1 cellular context compared by ENCODE assay signal in genomic region chr4:7700665-7701064, GRCh38.
TF ChIP-seq lines count a peak whose summit lies in the region.

No MANE protein-coding gene starts in this region.

TF ChIP-seq in H1, 55 proteins besides CTCF, POLR2A, EP300 and RAD21 (continued from another document):
- TF ChIP-seq TAF7 (optimal IDR thresholded peaks at IDR 0.05; ENCODE audit: borderline replicate concordance, low read depth, low read length) (no peak), ATF2 (IDR thresholded peaks at IDR 0.05; ENCODE audit: low read length) (no peak), SIX5 (IDR thresholded peaks at IDR 0.05; ENCODE audit: low read depth, low read length) (no peak), HDAC6 (IDR thresholded peaks at IDR 0.05; ENCODE audit: low read depth, low read length) (no peak), SP2 (IDR thresholded peaks at IDR 0.05; ENCODE audit: low read length) (no peak), CHD2 (IDR thresholded peaks at IDR 0.05; ENCODE audit: low read length) (no peak), BACH1 (IDR thresholded peaks at IDR 0.05; ENCODE audit: low read length) (no peak), SAP30 (IDR thresholded peaks at IDR 0.05; ENCODE audit: insufficient read depth, insufficient replicate concordance, low read length) (no peak), TAF1 (IDR thresholded peaks at IDR 0.05; ENCODE audit: low read depth, low read length) (no peak), KDM1A (IDR thresholded peaks at IDR 0.05; ENCODE audit: borderline replicate concordance, low read length) (no peak), ASH2L (IDR thresholded peaks at IDR 0.05; ENCODE audit: low read length) (no peak), CHD7 (IDR thresholded peaks at IDR 0.05; ENCODE audit: insufficient replicate concordance, low read length) (no peak), CHD1 (IDR thresholded peaks at IDR 0.05; ENCODE audit: low read depth, low read length) (no peak), CBX5 (IDR thresholded peaks at IDR 0.05; ENCODE audit: low read depth, low read length) (no peak), MAFK (IDR thresholded peaks at IDR 0.05; ENCODE audit: low read depth, low read length) (no peak), RXRA (IDR thresholded peaks at IDR 0.05; ENCODE audit: insufficient read depth, low read depth, low read length) (no peak), HDAC2 (IDR thresholded peaks at IDR 0.05; ENCODE audit: borderline replicate concordance in 1 of 2, low read depth in 2 of 2, low read length in 2 of 2) (no peak), SIN3A (conservative IDR thresholded peaks at IDR 0.05 in 1 of 2, IDR thresholded peaks at IDR 0.05 in 1 of 2; ENCODE audit: low read depth in 1 of 2, low read length in 2 of 2) (no peak)
- TF ChIP-seq, protein P1, sequence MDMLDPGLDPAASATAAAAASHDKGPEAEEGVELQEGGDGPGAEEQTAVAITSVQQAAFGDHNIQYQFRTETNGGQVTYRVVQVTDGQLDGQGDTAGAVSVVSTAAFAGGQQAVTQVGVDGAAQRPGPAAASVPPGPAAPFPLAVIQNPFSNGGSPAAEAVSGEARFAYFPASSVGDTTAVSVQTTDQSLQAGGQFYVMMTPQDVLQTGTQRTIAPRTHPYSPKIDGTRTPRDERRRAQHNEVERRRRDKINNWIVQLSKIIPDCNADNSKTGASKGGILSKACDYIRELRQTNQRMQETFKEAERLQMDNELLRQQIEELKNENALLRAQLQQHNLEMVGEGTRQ (IDR thresholded peaks at IDR 0.05; ENCODE audit: low read length): no peak
